In the genomic region with DNA sequence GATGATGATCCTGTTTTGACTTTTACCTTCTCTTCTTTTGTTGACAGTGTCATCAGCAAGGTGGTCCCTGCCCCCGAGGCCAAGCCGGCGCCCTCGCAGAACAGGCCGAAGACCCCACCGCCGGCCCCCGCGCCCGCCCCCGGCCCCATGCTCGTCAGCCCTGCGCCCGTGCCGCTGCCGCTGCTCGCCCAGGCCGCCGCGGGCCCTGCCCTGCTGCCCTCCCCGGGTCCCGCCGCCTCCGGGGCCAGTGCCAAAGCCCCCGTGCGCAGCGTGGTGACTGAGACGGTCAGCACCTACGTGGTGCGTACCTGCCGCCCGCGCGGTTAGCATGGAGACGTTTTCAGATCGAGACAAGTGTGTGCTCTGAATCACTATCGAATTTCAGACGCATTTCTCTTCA, we compare ENCODE assay signal across 27 cellular contexts. TPM values are rescaled to one million over a fixed set of nuclear protein-coding genes. Genes with fewer than 3 reads are reported as not detected.
"Had no signal": no experiment of that assay in that cellular context is flagged by ENCODE, and none has a peak within 500 bp of the region (broad histone marks: within the 10 kb centered on the region; RNA-seq: fewer than 3 reads in every experiment).

No MANE protein-coding gene starts in this region.

- H3K36me3 ChIP-seq: thoracic aorta, uterus had no signal

- H3K27ac Mint-ChIP-seq: stimulated activated effector memory CD8-positive, alpha-beta T cell treated with anti-CD3 and anti-CD28 coated beads, Interleukin-12 subunit alpha, Interleukin-12 subunit beta, amount 100 ng/mL, for 72 hours; stimulated activated naive B cell treated with anti-CD40 and anti-IgM and Interleukin-4, amounts not matched to agents 10 μg/mL and 1 μg/mL and 100 μg/mL, for 72 hours; stimulated activated naive CD8-positive, alpha-beta T cell treated with anti-CD3 and anti-CD28 coated beads, Interleukin-15, Interleukin-2, amounts not matched to agents 100 ng/mL and 50 ng/mL, for 24 hours; type B pancreatic cell had no signal

- H3K4me3 Mint-ChIP-seq: stimulated activated effector memory CD8-positive, alpha-beta T cell treated with anti-CD3 and anti-CD28 coated beads, Interleukin-12 subunit alpha, Interleukin-12 subunit beta, amount 100 ng/mL, for 72 hours; stimulated activated naive B cell treated with anti-CD40 and anti-IgM and Interleukin-4, amounts not matched to agents 10 μg/mL and 1 μg/mL and 100 μg/mL, for 72 hours; stimulated activated naive CD8-positive, alpha-beta T cell treated with anti-CD3 and anti-CD28 coated beads, Interleukin-15, Interleukin-2, amounts not matched to agents 100 ng/mL and 50 ng/mL, for 24 hours; type B pancreatic cell had no signal

- H3K4me1 Mint-ChIP-seq: stimulated activated effector memory CD8-positive, alpha-beta T cell treated with anti-CD3 and anti-CD28 coated beads, Interleukin-12 subunit alpha, Interleukin-12 subunit beta, amount 100 ng/mL, for 72 hours had no signal

- H3K27me3 Mint-ChIP-seq: stimulated activated naive B cell treated with anti-CD40 and anti-IgM and Interleukin-4, amounts not matched to agents 10 μg/mL and 1 μg/mL and 100 μg/mL, for 72 hours; stimulated activated naive CD8-positive, alpha-beta T cell treated with anti-CD3 and anti-CD28 coated beads, Interleukin-15, Interleukin-2, amounts not matched to agents 100 ng/mL and 50 ng/mL, for 24 hours; type B pancreatic cell had no signal

- DNase-seq: stimulated activated CD4-positive, alpha-beta T cell treated with anti-CD3 and anti-CD28 coated beads, Interleukin-1b, Interleukin-23, amount 100 ng/mL, for 48 hours; stimulated activated CD4-positive, alpha-beta T cell treated with anti-CD3 and anti-CD28 coated beads, Interleukin-2, amount 100 ng/mL, for 24 hours; stimulated activated CD4-positive, alpha-beta T cell treated with anti-CD3 and anti-CD28 coated beads, Interleukin-2, amount 100 ng/mL, for 48 hours; stimulated activated CD4-positive, alpha-beta T cell treated with anti-CD3 and anti-CD28 coated beads, Interleukin-4, amount 100 ng/mL, for 1 hour; stimulated activated CD4-positive, alpha-beta T cell treated with anti-CD3 and anti-CD28 coated beads, Interleukin-4, amount 100 ng/mL, for 24 hours; stimulated activated CD4-positive, alpha-beta T cell treated with anti-CD3 and anti-CD28 coated beads, Interleukin-4, amount 100 ng/mL, for 4 hours; stimulated activated CD8-positive, alpha-beta memory T cell treated with anti-CD3 and anti-CD28 coated beads, Interleukin-4, amount 100 ng/mL, for 48 hours; stimulated activated naive B cell treated with anti-CD40 and anti-IgM and Interleukin-4, amounts not matched to agents 10 μg/mL and 1 μg/mL and 100 μg/mL, for 72 hours; stimulated activated naive CD4-positive, alpha-beta T cell; stimulated activated naive CD4-positive, alpha-beta T cell treated with Interleukin-2 at 50 U/mL for 16 hours; stomach; substantia nigra; testis; thyroid gland; tibial artery; transverse colon; trophoblast cell; upper lobe of right lung; uterus had no signal

- H3K4me3 ChIP-seq: stomach, suprapubic skin, testis, thoracic aorta, thyroid gland, tibial artery, tibial nerve, transverse colon, upper lobe of left lung, upper lobe of right lung, uterus, vagina had no signal

- ATAC-seq: stimulated activated effector memory CD8-positive, alpha-beta T cell treated with anti-CD3 and anti-CD28 coated beads, Interleukin-12 subunit alpha, Interleukin-12 subunit beta, amount 100 ng/mL, for 72 hours; stimulated activated naive B cell treated with anti-CD40 and anti-IgM and Interleukin-4, amounts not matched to agents 10 μg/mL and 1 μg/mL and 100 μg/mL, for 72 hours; upper lobe of right lung had no signal

- H3K27me3 ChIP-seq: stomach, suprapubic skin, testis, thyroid gland, tibial artery, tibial nerve, transverse colon, upper lobe of left lung, upper lobe of right lung, uterus, vagina had no signal

RNA-seq across cellular contexts. Expression of a gene that starts 45.5 kb away (rescaled TPM):
- total RNA-seq: thoracic aorta had no signal
